In genomic region chr12:116955382-116956021, GRCh38 we compare ENCODE assay signal across 8 cellular contexts. TPM values are rescaled to one million over a fixed set of nuclear protein-coding genes. Genes with fewer than 3 reads are reported as not detected.
A peak's percentile ranks its signal among the peaks of the same experiment; 100 is the strongest.
DNase-seq lines count a peak whose midpoint lies in the region; ATAC-seq, FAIRE-seq and TF ChIP-seq lines count a peak whose summit lies in the region.

No MANE protein-coding gene starts in this region.

- H3K27ac Mint-ChIP-seq in T-helper 17 cell (no peak overlapping the region), endothelial cell (ENCODE audit: unreplicated experiment) (no peak overlapping the region)

- FAIRE-seq in kidney (lab: Jason Lieb, UNC) = no peak

- H3K27ac ChIP-seq in kidney (ENCODE audit: low read depth in 2 of 2, low read length in 2 of 2) = no peak overlapping the region

- H3K36me3 ChIP-seq in kidney (ENCODE audit: control insufficient read depth in 1 of 2, insufficient read depth in 2 of 2, low read length in 2 of 2) = no peaks in the 10 kb centered on the region

- no peaks in the 10 kb centered on the region for H3K9me3 Mint-ChIP-seq in endothelial cell (ENCODE audit: unreplicated experiment)

- H3K4me3 ChIP-seq in kidney (ENCODE audit: low read length in 2 of 2) = no peak overlapping the region

- in situ Hi-C loops in Caki2 (cut with HindIII; ENCODE audit: low pct_unique_long_range_greater_than_20kb, low sequenced_read_pairs) = no loop called here

- H3K4me1 Mint-ChIP-seq in T-helper 17 cell (peaks cover 13% of the 10 kb centered on the region), endothelial cell (ENCODE audit: unreplicated experiment) (peaks cover 9% of the 10 kb centered on the region)

- TF ChIP-seq CTCF in kidney (IDR thresholded peaks at IDR 0.05; ENCODE audit: borderline replicate concordance, extremely low read depth, insufficient read depth) (peak; percentile 29), endothelial cell (IDR thresholded peaks at IDR 0.05; ENCODE audit: unreplicated experiment) (no peak)

- H3K4me3 Mint-ChIP-seq in T-helper 17 cell (no peak overlapping the region), endothelial cell (ENCODE audit: unreplicated experiment) (no peak overlapping the region)

- H3K36me3 Mint-ChIP-seq in T-helper 17 cell (ENCODE audit: low read depth) = no peaks in the 10 kb centered on the region
- H3K36me3 Mint-ChIP-seq in endothelial cell (ENCODE audit: low read depth, unreplicated experiment) = peaks cover 6% of the 10 kb centered on the region

- H3K9ac ChIP-seq in kidney (ENCODE audit: low read length in 2 of 2) = no peak overlapping the region

- no peaks in the 10 kb centered on the region for H3K27me3 Mint-ChIP-seq in T-helper 17 cell
- no peaks in the 10 kb centered on the region for H3K27me3 Mint-ChIP-seq in endothelial cell (ENCODE audit: unreplicated experiment)

- DNase-seq in Caki2 (ENCODE audit: low read depth) (peak; percentile 30), HK-2 (ENCODE audit: unreplicated experiment) (peak; percentile 22), T-helper 17 cell (no peak), kidney (no peak), endothelial cell (ENCODE audit: low spot score) (no peak)

- intact Hi-C loops in kidney (cut with DNase I) = no loop called here

- no peaks in the 10 kb centered on the region for H3K4me1 ChIP-seq in kidney (ENCODE audit: control insufficient read depth in 1 of 2, insufficient read depth in 1 of 2, low read depth in 1 of 2, low read length in 2 of 2)

- peak; percentile 63 for ATAC-seq in T-helper 17 cell
- ATAC-seq in HG03442 (IDR thresholded peaks at IDR 0.05; ENCODE audit: unreplicated experiment) = no peak
- ATAC-seq in GM21447 (IDR thresholded peaks at IDR 0.05; ENCODE audit: unreplicated experiment) = no peak
- no peak for ATAC-seq in HG02981 (IDR thresholded peaks at IDR 0.05; ENCODE audit: unreplicated experiment)

- H3K9me3 ChIP-seq in T-helper 17 cell (ENCODE audit: control insufficient read depth, low read length, poor library complexity, severe bottlenecking) (no peaks in the 10 kb centered on the region), kidney (ENCODE audit: control insufficient read depth in 1 of 2, low read length in 2 of 2) (no peaks in the 10 kb centered on the region)

RNA-seq across cellular contexts. Expression of gene FBXW8, which starts 44.8 kb away (rescaled TPM):
- total RNA-seq in Caki2 (2014; rRNA removed; shearing (Covaris generic); ENCODE audit: low replicate concordance) = 18.9 and 20.9 TPM in 2 replicates
- total RNA-seq in T-helper 17 cell = 1 to 10 TPM; 8.6 to 8.7 TPM
- 20.3 TPM for total RNA-seq in kidney
- 3.3 TPM for polyA plus RNA-seq in kidney (ENCODE audit: insufficient read depth, low read depth, low replicate concordance)
- 17.8 TPM for total RNA-seq in endothelial cell (ENCODE audit: unreplicated experiment)

Comparison
In these comparisons a context has a peak if more than half of its experiments do, and no peak if none do; other contexts are left out.
1. DNase-seq: peak in Caki2 (single experiment) and HK-2 (single experiment); none in T-helper 17 cell (0 of 3), kidney (single experiment) and endothelial cell (single experiment).